Comparison of ENCODE assay signal across 8 cellular contexts in genomic region chr1:205630241-205630640, GRCh38. TPM values are rescaled to one million over a fixed set of nuclear protein-coding genes. Genes with fewer than 3 reads are reported as not detected.
DNase-seq lines count a peak whose midpoint lies in the region; TF ChIP-seq lines count a peak whose summit lies in the region.

No MANE protein-coding gene starts in this region.

- H3K4me3 ChIP-seq in cardiac fibroblast (replicated peaks in 1 of 2; ENCODE audit: low read depth in 2 of 2, low read length in 2 of 2) (peak overlapping the region; percentile 74 to 78), mucosa of rectum (ENCODE audit: low read length in 2 of 2) (peak overlapping the region; percentile 84 to 89)

- H3K27ac ChIP-seq in KOPT-K1 (ENCODE audit: low read depth, low read length, poor library complexity, severe bottlenecking) (peak overlapping the region; percentile 83), mucosa of rectum (ENCODE audit: low read depth in 2 of 2, low read length in 2 of 2) (peak overlapping the region; percentile 95 to 97)

- TF ChIP-seq CTCF in AG09319 (IDR thresholded peaks at IDR 0.05; ENCODE audit: low read depth, low read length) (no peak), cardiac fibroblast (IDR thresholded peaks at IDR 0.05; ENCODE audit: low read depth, low read length) (no peak)

- H3K27me3 ChIP-seq in mucosa of rectum (ENCODE audit: control insufficient read depth in 2 of 2, insufficient read depth in 2 of 2, low read length in 2 of 2) = no peaks in the 10 kb centered on the region

- peak overlapping the region; percentile 83 to 91 for H3K9ac ChIP-seq in mucosa of rectum (ENCODE audit: low read depth in 1 of 2, low read length in 2 of 2)

- H3K36me3 ChIP-seq in KOPT-K1 (ENCODE audit: insufficient read depth, low read length) = peaks cover 26% of the 10 kb centered on the region
- peaks cover 0 to 6% of the 10 kb centered on the region in 2 donors for H3K36me3 ChIP-seq in mucosa of rectum (ENCODE audit: control insufficient read depth in 2 of 2, insufficient read depth in 2 of 2, low read length in 2 of 2)

- H3K4me1 ChIP-seq in mucosa of rectum (ENCODE audit: control insufficient read depth in 2 of 2, insufficient read depth in 2 of 2, low read length in 2 of 2) = peaks cover 18 to 22% of the 10 kb centered on the region in 2 donors

- peak; percentile 20 for DNase-seq in AG09319 (ENCODE audit: extremely low read depth, low read depth)
- peak; percentile 65 to 66 for DNase-seq in cardiac fibroblast (ENCODE audit: low read depth in 2 of 2)
- DNase-seq in cerebellum (ENCODE audit: low spot score) = no peak
- DNase-seq in NCI-H2171 (lab: John Stamatoyannopoulos, UW) = no peak
- DNase-seq in NCI-H1048 (lab: John Stamatoyannopoulos, UW) = no peak
- no peak for DNase-seq in HPDE6-E6E7 (ENCODE audit: extremely low spot score)

- H3K9me3 ChIP-seq in KOPT-K1 (ENCODE audit: insufficient read depth, low read length, poor library complexity, severe bottlenecking) = no peaks in the 10 kb centered on the region
- no peaks in the 10 kb centered on the region for H3K9me3 ChIP-seq in mucosa of rectum (ENCODE audit: control insufficient read depth in 2 of 2, low read length in 2 of 2)

RNA-seq across cellular contexts. Expression of gene ELK4, which starts 1.6 kb away (rescaled TPM):
- total RNA-seq in cerebellum = 17.3 TPM

RNA-seq across cellular contexts. Expression of gene SLC45A3, which starts 50.1 kb away (rescaled TPM):
- 1.3 TPM for total RNA-seq in cerebellum

Comparison
In these comparisons a context has a peak if more than half of its experiments do, and no peak if none do; other contexts are left out.
1. DNase-seq: peak in AG09319 (single experiment) and cardiac fibroblast (2 of 2); none in cerebellum (single experiment), NCI-H2171 (single experiment), NCI-H1048 (single experiment) and HPDE6-E6E7 (single experiment).